ENCODE assay signal across 1 cellular context in genomic region chr17:2711608-2712299, GRCh38.
TF ChIP-seq lines count a peak whose summit lies in the region.

A gene with protein sequence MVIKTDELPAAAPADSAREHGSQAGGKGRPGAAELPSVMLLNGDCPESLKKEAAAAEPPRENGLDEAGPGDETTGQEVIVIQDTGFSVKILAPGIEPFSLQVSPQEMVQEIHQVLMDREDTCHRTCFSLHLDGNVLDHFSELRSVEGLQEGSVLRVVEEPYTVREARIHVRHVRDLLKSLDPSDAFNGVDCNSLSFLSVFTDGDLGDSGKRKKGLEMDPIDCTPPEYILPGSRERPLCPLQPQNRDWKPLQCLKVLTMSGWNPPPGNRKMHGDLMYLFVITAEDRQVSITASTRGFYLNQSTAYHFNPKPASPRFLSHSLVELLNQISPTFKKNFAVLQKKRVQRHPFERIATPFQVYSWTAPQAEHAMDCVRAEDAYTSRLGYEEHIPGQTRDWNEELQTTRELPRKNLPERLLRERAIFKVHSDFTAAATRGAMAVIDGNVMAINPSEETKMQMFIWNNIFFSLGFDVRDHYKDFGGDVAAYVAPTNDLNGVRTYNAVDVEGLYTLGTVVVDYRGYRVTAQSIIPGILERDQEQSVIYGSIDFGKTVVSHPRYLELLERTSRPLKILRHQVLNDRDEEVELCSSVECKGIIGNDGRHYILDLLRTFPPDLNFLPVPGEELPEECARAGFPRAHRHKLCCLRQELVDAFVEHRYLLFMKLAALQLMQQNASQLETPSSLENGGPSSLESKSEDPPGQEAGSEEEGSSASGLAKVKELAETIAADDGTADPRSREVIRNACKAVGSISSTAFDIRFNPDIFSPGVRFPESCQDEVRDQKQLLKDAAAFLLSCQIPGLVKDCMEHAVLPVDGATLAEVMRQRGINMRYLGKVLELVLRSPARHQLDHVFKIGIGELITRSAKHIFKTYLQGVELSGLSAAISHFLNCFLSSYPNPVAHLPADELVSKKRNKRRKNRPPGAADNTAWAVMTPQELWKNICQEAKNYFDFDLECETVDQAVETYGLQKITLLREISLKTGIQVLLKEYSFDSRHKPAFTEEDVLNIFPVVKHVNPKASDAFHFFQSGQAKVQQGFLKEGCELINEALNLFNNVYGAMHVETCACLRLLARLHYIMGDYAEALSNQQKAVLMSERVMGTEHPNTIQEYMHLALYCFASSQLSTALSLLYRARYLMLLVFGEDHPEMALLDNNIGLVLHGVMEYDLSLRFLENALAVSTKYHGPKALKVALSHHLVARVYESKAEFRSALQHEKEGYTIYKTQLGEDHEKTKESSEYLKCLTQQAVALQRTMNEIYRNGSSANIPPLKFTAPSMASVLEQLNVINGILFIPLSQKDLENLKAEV (N-terminal part only) (minus strand): TSS chr17:2711764. CDS start chr17:2711661, 103 bp downstream.

TF ChIP-seq in HepG2, 621 proteins besides CTCF, POLR2A, EP300 and RAD21 (continued from another document and continues in another):
- no peak; the same call in 1 of the 2 replicates for TF ChIP-seq HMGXB3 (CRISPR knock-in tag; IDR thresholded peaks at IDR 0.05; ENCODE audit: borderline replicate concordance)
- TF ChIP-seq ZNF629 (CRISPR knock-in tag; conservative IDR thresholded peaks at IDR 0.05): no peak
- TF ChIP-seq CENPX (CRISPR knock-in tag; IDR thresholded peaks at IDR 0.05): no peak
- TF ChIP-seq ZBED4 (CRISPR knock-in tag; IDR thresholded peaks at IDR 0.05; ENCODE audit: borderline replicate concordance): peak; percentile 64; the same call in 1 of the 2 replicates
- TF ChIP-seq, protein P1, sequence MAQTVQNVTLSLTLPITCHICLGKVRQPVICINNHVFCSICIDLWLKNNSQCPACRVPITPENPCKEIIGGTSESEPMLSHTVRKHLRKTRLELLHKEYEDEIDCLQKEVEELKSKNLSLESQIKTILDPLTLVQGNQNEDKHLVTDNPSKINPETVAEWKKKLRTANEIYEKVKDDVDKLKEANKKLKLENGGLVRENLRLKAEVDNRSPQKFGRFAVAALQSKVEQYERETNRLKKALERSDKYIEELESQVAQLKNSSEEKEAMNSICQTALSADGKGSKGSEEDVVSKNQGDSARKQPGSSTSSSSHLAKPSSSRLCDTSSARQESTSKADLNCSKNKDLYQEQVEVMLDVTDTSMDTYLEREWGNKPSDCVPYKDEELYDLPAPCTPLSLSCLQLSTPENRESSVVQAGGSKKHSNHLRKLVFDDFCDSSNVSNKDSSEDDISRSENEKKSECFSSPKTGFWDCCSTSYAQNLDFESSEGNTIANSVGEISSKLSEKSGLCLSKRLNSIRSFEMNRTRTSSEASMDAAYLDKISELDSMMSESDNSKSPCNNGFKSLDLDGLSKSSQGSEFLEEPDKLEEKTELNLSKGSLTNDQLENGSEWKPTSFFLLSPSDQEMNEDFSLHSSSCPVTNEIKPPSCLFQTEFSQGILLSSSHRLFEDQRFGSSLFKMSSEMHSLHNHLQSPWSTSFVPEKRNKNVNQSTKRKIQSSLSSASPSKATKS (CRISPR knock-in tag; IDR thresholded peaks at IDR 0.05): no peak
- TF ChIP-seq THYN1 (CRISPR knock-in tag; IDR thresholded peaks at IDR 0.05; ENCODE audit: borderline replicate concordance, low read depth): 0 out of 2 replicates have a peak, but pooled peaks have one; percentile 32
- TF ChIP-seq MEF2D (CRISPR knock-in tag; IDR thresholded peaks at IDR 0.05): 0 out of 2 replicates have a peak, but pooled peaks have one; percentile 14
- TF ChIP-seq, protein P2, sequence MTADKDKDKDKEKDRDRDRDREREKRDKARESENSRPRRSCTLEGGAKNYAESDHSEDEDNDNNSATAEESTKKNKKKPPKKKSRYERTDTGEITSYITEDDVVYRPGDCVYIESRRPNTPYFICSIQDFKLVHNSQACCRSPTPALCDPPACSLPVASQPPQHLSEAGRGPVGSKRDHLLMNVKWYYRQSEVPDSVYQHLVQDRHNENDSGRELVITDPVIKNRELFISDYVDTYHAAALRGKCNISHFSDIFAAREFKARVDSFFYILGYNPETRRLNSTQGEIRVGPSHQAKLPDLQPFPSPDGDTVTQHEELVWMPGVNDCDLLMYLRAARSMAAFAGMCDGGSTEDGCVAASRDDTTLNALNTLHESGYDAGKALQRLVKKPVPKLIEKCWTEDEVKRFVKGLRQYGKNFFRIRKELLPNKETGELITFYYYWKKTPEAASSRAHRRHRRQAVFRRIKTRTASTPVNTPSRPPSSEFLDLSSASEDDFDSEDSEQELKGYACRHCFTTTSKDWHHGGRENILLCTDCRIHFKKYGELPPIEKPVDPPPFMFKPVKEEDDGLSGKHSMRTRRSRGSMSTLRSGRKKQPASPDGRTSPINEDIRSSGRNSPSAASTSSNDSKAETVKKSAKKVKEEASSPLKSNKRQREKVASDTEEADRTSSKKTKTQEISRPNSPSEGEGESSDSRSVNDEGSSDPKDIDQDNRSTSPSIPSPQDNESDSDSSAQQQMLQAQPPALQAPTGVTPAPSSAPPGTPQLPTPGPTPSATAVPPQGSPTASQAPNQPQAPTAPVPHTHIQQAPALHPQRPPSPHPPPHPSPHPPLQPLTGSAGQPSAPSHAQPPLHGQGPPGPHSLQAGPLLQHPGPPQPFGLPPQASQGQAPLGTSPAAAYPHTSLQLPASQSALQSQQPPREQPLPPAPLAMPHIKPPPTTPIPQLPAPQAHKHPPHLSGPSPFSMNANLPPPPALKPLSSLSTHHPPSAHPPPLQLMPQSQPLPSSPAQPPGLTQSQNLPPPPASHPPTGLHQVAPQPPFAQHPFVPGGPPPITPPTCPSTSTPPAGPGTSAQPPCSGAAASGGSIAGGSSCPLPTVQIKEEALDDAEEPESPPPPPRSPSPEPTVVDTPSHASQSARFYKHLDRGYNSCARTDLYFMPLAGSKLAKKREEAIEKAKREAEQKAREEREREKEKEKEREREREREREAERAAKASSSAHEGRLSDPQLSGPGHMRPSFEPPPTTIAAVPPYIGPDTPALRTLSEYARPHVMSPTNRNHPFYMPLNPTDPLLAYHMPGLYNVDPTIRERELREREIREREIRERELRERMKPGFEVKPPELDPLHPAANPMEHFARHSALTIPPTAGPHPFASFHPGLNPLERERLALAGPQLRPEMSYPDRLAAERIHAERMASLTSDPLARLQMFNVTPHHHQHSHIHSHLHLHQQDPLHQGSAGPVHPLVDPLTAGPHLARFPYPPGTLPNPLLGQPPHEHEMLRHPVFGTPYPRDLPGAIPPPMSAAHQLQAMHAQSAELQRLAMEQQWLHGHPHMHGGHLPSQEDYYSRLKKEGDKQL (CRISPR knock-in tag; IDR thresholded peaks at IDR 0.05; ENCODE audit: low read depth): no peak; the same call in 1 of the 2 replicates
- peak; percentile 50; the same call in 1 of the 2 replicates for TF ChIP-seq ZBTB4 (CRISPR knock-in tag; IDR thresholded peaks at IDR 0.05; ENCODE audit: borderline replicate concordance)
- TF ChIP-seq, protein P3, sequence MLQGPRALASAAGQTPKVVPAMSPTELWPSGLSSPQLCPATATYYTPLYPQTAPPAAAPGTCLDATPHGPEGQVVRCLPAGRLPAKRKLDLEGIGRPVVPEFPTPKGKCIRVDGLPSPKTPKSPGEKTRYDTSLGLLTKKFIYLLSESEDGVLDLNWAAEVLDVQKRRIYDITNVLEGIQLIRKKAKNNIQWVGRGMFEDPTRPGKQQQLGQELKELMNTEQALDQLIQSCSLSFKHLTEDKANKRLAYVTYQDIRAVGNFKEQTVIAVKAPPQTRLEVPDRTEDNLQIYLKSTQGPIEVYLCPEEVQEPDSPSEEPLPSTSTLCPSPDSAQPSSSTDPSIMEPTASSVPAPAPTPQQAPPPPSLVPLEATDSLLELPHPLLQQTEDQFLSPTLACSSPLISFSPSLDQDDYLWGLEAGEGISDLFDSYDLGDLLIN (CRISPR knock-in tag; IDR thresholded peaks at IDR 0.05; ENCODE audit: borderline replicate concordance): no peak
- TF ChIP-seq, protein P4, sequence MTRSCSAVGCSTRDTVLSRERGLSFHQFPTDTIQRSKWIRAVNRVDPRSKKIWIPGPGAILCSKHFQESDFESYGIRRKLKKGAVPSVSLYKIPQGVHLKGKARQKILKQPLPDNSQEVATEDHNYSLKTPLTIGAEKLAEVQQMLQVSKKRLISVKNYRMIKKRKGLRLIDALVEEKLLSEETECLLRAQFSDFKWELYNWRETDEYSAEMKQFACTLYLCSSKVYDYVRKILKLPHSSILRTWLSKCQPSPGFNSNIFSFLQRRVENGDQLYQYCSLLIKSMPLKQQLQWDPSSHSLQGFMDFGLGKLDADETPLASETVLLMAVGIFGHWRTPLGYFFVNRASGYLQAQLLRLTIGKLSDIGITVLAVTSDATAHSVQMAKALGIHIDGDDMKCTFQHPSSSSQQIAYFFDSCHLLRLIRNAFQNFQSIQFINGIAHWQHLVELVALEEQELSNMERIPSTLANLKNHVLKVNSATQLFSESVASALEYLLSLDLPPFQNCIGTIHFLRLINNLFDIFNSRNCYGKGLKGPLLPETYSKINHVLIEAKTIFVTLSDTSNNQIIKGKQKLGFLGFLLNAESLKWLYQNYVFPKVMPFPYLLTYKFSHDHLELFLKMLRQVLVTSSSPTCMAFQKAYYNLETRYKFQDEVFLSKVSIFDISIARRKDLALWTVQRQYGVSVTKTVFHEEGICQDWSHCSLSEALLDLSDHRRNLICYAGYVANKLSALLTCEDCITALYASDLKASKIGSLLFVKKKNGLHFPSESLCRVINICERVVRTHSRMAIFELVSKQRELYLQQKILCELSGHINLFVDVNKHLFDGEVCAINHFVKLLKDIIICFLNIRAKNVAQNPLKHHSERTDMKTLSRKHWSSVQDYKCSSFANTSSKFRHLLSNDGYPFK (CRISPR knock-in tag; IDR thresholded peaks at IDR 0.05; ENCODE audit: borderline replicate concordance): peak; percentile 57; the same call in 1 of the 2 replicates
- no peak for TF ChIP-seq ZNF17 (CRISPR knock-in tag; IDR thresholded peaks at IDR 0.05)
- TF ChIP-seq HOXA3 (CRISPR knock-in tag; IDR thresholded peaks at IDR 0.05): peak; percentile 92
- TF ChIP-seq ATRX (CRISPR knock-in tag; IDR thresholded peaks at IDR 0.05; ENCODE audit: borderline replicate concordance): no peak
- TF ChIP-seq TP53 (CRISPR knock-in tag; conservative IDR thresholded peaks at IDR 0.05): no peak
- peak; percentile 93 for TF ChIP-seq THAP11 (CRISPR knock-in tag; IDR thresholded peaks at IDR 0.05)
- TF ChIP-seq RBAK (CRISPR knock-in tag; IDR thresholded peaks at IDR 0.05): no peak
